8 cellular contexts compared by ENCODE assay signal in genomic region chr7:155190608-155191536, GRCh38.
DNase-seq lines count a peak whose midpoint lies in the region; ATAC-seq and TF ChIP-seq lines count a peak whose summit lies in the region.

No MANE protein-coding gene starts in this region.

- peak; percentile 63 for ATAC-seq in HG02759 (IDR thresholded peaks at IDR 0.05; ENCODE audit: unreplicated experiment)
- no peak for ATAC-seq in HG03280 (IDR thresholded peaks at IDR 0.05; ENCODE audit: unreplicated experiment)

- DNase-seq in GM03348 (ENCODE audit: low spot score) (peak; percentile 90), T-helper 2 cell (peak; percentile 29 to 66 (median 44)), astrocyte of the cerebellum (ENCODE audit: low read depth) (no peak), GF-D8 (lab: John Stamatoyannopoulos, UW) (no peak)
- peak; percentile 77 for DNase-seq in stimulated activated CD4-positive, alpha-beta T cell treated with anti-CD3 and anti-CD28 coated beads, Interleukin-15, amount 100 ng/mL, for 24 hours

- H3K4me3 ChIP-seq in astrocyte of the cerebellum (ENCODE audit: low read depth, low read length) (no peak overlapping the region), iPS-15b (ENCODE audit: low read depth, low read length) (peak overlapping the region; percentile 22)

- peaks cover 6% of the 10 kb centered on the region for H3K9me3 ChIP-seq in iPS-15b (ENCODE audit: control insufficient read depth, insufficient read depth, low read length)

- H3K9ac ChIP-seq in iPS-15b (ENCODE audit: low read depth, low read length) = no peak overlapping the region

- in situ Hi-C loops in astrocyte of the cerebellum (cut with HindIII; ENCODE audit: low sequenced_read_pairs) = loop anchor here (5.0 kb wide), 1 partner anchor 156 kb away; no protein-coding TSS in a partner anchor

- no peaks in the 10 kb centered on the region for H3K4me1 ChIP-seq in iPS-15b (ENCODE audit: control insufficient read depth, insufficient read depth, low read length)

- H3K27me3 ChIP-seq in iPS-15b (ENCODE audit: control insufficient read depth, insufficient read depth, low read length) = peaks cover 5% of the 10 kb centered on the region

- TF ChIP-seq CTCF in astrocyte of the cerebellum (IDR thresholded peaks at IDR 0.05; ENCODE audit: low read depth, low read length, missing control alignments) = peak; percentile 98

- no peaks in the 10 kb centered on the region for H3K36me3 ChIP-seq in iPS-15b (ENCODE audit: control insufficient read depth, insufficient read depth, low read length)

Comparison
In these comparisons a context has a peak if more than half of its experiments do, and no peak if none do; other contexts are left out.
1. DNase-seq: peak in GM03348 (single experiment), T-helper 2 cell (5 of 5) and stimulated activated CD4-positive, alpha-beta T cell treated with anti-CD3 and anti-CD28 coated beads, Interleukin-15, amount 100 ng/mL, for 24 hours (single experiment); none in astrocyte of the cerebellum (single experiment) and GF-D8 (single experiment).